In the genomic region with DNA sequence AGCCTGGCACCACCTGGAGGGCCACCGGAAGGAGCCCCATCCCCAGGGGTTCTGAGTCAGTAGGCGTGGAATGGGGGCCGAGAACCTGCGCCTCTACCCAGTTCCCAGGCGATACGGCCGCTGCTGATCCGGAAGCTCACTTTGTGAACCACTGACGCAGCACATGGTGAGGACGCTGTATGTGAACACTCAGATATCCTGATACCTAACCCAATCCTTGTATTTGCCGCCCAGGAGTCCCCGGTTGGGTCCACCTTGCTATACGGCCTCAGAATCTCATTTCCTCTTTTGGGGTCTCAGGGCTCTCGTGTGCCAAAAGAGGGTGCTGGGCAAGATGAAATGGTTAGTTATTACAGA, we compare ENCODE assay signal across 8 cellular contexts. TPM values are rescaled to one million over a fixed set of nuclear protein-coding genes. Genes with fewer than 3 reads are reported as not detected.
DNase-seq lines count a peak whose midpoint lies in the region; ATAC-seq and TF ChIP-seq lines count a peak whose summit lies in the region.

No MANE protein-coding gene starts in this region.

- 38 to 55% (median 42%) methylated on average over 8 to 14 of the region's 14 CpGs for WGBS in adrenal gland, 4 donors

- peak in 1 of 2 donors; percentile 20 for DNase-seq in cardiac muscle cell (ENCODE audit: low read depth in 1 of 2, low spot score in 1 of 2)
- no peak for DNase-seq in cardiac septum (ENCODE audit: low spot score)
- no peak for DNase-seq in Panc1 (ENCODE audit: low read depth, low spot score)
- peak; percentile 25 to 76 (median 45) for DNase-seq in adrenal gland
- peak; percentile 76 for DNase-seq in kidney tubule cell (ENCODE audit: low spot score)
- DNase-seq in stimulated activated CD4-positive, alpha-beta T cell treated with anti-CD3 and anti-CD28 coated beads, TNF-alpha, amount 100 ng/mL, for 24 hours (ENCODE audit: low read depth in 3 of 3): peak; percentile 18 to 45 (median 21)
- no peak for DNase-seq in T1000 (lab: John Stamatoyannopoulos, UW)

- TSS peak; percentile 96 for BruUV-seq in Panc1 (replicated peaks; lab: Mats Ljungman, UMichigan)

- H3K27me3 ChIP-seq in cardiac muscle cell (no peaks in the 10 kb centered on the region), Panc1 (ENCODE audit: control insufficient read depth, insufficient read depth, low read length) (no peaks in the 10 kb centered on the region), adrenal gland (no peaks in the 10 kb centered on the region)

- no peak for TF ChIP-seq CTCF in cardiac muscle cell (IDR thresholded peaks at IDR 0.05; ENCODE audit: low read depth, low read length)
- no peak for TF ChIP-seq CTCF in Panc1 (IDR thresholded peaks at IDR 0.05)
- no peak for TF ChIP-seq CTCF in adrenal gland (IDR thresholded peaks at IDR 0.05)

- CTCF ChIA-PET in Panc1 (lab: Charles Lee): interaction anchor here (0.5 to 1.3 kb wide), 5 partner anchors 11 to 142 kb away, joined by 3 to 9 read pairs (median 4); no protein-coding TSS in a partner anchor

- ATAC-seq in HG03039 (IDR thresholded peaks at IDR 0.05; ENCODE audit: unreplicated experiment): peak; percentile 20
- ATAC-seq in Panc1: peak; percentile 27

- intact Hi-C loops in cardiac septum (cut with DNase I) (loop anchor here (2.0 to 10.0 kb wide), 3 partner anchors 48 to 282 kb away; a partner anchor contains a TSS), Panc1 (cut with micrococcal nuclease; ENCODE audit: unreplicated experiment) (no loop called here), adrenal gland (cut with DNase I) (no loop called here)

- no peak overlapping the region for H3K4me3 ChIP-seq in cardiac muscle cell
- peak overlapping the region; percentile 97 for H3K4me3 ChIP-seq in Panc1 (ENCODE audit: low read depth in 2 of 2, low read length in 2 of 2)
- peak overlapping the region in 1 of 4 donors; percentile 72 for H3K4me3 ChIP-seq in adrenal gland

- in situ Hi-C loops in Panc1 (cut with HindIII; ENCODE audit: low pct_unique_long_range_greater_than_20kb, low sequenced_read_pairs): no loop called here

- H3K4me1 ChIP-seq in cardiac muscle cell (ENCODE audit: low read depth) (peaks cover 5% of the 10 kb centered on the region), Panc1 (ENCODE audit: control insufficient read depth, insufficient read depth, low read length) (peaks cover 7% of the 10 kb centered on the region; the same call in 1 of the 2 replicates), adrenal gland (replicated peaks in 1 of 2) (peaks cover 17 to 29% of the 10 kb centered on the region in 2 donors)

- H3K9me3 ChIP-seq in cardiac muscle cell (ENCODE audit: low read depth): no peaks in the 10 kb centered on the region
- no peaks in the 10 kb centered on the region for H3K9me3 ChIP-seq in Panc1 (ENCODE audit: control insufficient read depth, insufficient read depth, low read depth, low read length)
- H3K9me3 ChIP-seq in adrenal gland (replicated peaks in 1 of 3): no peaks in the 10 kb centered on the region

- TF ChIP-seq POLR2A in adrenal gland (IDR thresholded peaks at IDR 0.05): no peak

- POLR2A ChIA-PET in Panc1 (lab: Charles Lee): interaction anchor here (0.6 to 0.7 kb wide), 2 partner anchors 39 to 46 kb away, joined by 7 read pairs; no protein-coding TSS in a partner anchor

- peak overlapping the region; percentile 70 for H3K27ac ChIP-seq in cardiac muscle cell
- peak overlapping the region; percentile 89 for H3K27ac ChIP-seq in Panc1 (ENCODE audit: low read length)
- H3K27ac ChIP-seq in adrenal gland: peak overlapping the region; percentile 65 to 94 (median 71)

- H3K36me3 ChIP-seq in cardiac muscle cell (peaks cover 6% of the 10 kb centered on the region), Panc1 (ENCODE audit: control insufficient read depth, insufficient read depth, low read length) (peaks cover 10% of the 10 kb centered on the region; the same call in 1 of the 2 replicates), adrenal gland (replicated peaks in 1 of 2) (peaks cover 0 to 19% of the 10 kb centered on the region in 2 donors)

RNA-seq across cellular contexts. Expression of a gene that starts 0.6 kb away (rescaled TPM):
- total RNA-seq in cardiac muscle cell: 88.0 and 123 TPM in 2 replicates
- polyA plus RNA-seq in cardiac muscle cell: 114 and 162 TPM in 2 replicates
- 50.2 TPM for total RNA-seq in cardiac septum
- 118 TPM for total RNA-seq in Panc1 (2021; ENCODE audit: unreplicated experiment)
- polyA plus RNA-seq in Panc1 (2012; ENCODE audit: insufficient read length): 109 TPM
- 100 to 1,000 TPM in 3 of 8 donors, 10 to 100 TPM in 5; 54.9 to 144 (median 86.9) TPM for total RNA-seq in adrenal gland
- 100 to 1,000 TPM in 1 of 3 donors, 10 to 100 TPM in 2; 44.9 to 159 (median 59.3) TPM for polyA plus RNA-seq in adrenal gland

RNA-seq across cellular contexts. Expression of a gene that starts 31.5 kb away (rescaled TPM):
- total RNA-seq in cardiac muscle cell: 52.8 and 59.4 TPM in 2 replicates
- polyA plus RNA-seq in cardiac muscle cell: 69.5 and 90.6 TPM in 2 replicates
- 6.1 TPM for total RNA-seq in cardiac septum
- 18.0 TPM for total RNA-seq in Panc1 (2021; ENCODE audit: unreplicated experiment)
- polyA plus RNA-seq in Panc1 (2012; ENCODE audit: insufficient read length): 12.5 TPM
- 10 to 100 TPM in 7 of 8 donors, 1 to 10 TPM in 1; 3.7 to 17.9 (median 11.7) TPM for total RNA-seq in adrenal gland
- polyA plus RNA-seq in adrenal gland: 1 to 10 TPM; 3.4 to 5.8 (median 4.4) TPM

RNA-seq across cellular contexts. Expression of a gene that starts 41.1 kb away (rescaled TPM):
- total RNA-seq in cardiac muscle cell (0.11 and 0.21 TPM in 2 replicates), cardiac septum (0.27 TPM), Panc1 (2021; ENCODE audit: unreplicated experiment) (0.13 TPM), adrenal gland (1 to 10 TPM in 1 of 8 donors, under 1 TPM in 7; 0.12 to 1.1 (median 0.39) TPM)
- polyA plus RNA-seq in cardiac muscle cell (not detected in 2 replicates), adrenal gland (under 1 TPM; 0.18 to 0.72 (median 0.51) TPM)
- polyA plus RNA-seq in Panc1 (2012; ENCODE audit: insufficient read length): not detected

Comparison
In these comparisons a context has a peak if more than half of its experiments do, and no peak if none do; other contexts are left out.
1. DNase-seq: peak in adrenal gland (7 of 7), kidney tubule cell (single experiment) and stimulated activated CD4-positive, alpha-beta T cell treated with anti-CD3 and anti-CD28 coated beads, TNF-alpha, amount 100 ng/mL, for 24 hours (3 of 3); none in cardiac septum (single experiment), Panc1 (single experiment) and T1000 (single experiment).
2. Peak in every context shown above with its lines, with median percentiles within 50 percentile points of each other: H3K27ac ChIP-seq.